8 cellular contexts compared by ENCODE assay signal in genomic region chr1:92749024-92749634, GRCh38. TPM values are rescaled to one million over a fixed set of nuclear protein-coding genes. Genes with fewer than 3 reads are reported as not detected.
DNase-seq lines count a peak whose midpoint lies in the region; ATAC-seq and TF ChIP-seq lines count a peak whose summit lies in the region.

No MANE protein-coding gene starts in this region.

- no peaks in the 10 kb centered on the region for H3K27me3 Mint-ChIP-seq in Calu3 (ENCODE audit: unreplicated experiment)
- H3K27me3 Mint-ChIP-seq in central memory CD8-positive, alpha-beta T cell, result peaks cover 17% of the 10 kb centered on the region
- peaks cover 12% of the 10 kb centered on the region for H3K27me3 Mint-ChIP-seq in T-helper 2 cell treated with Interferon-gamma antibody and Interleukin-4, amounts not matched to agents 5 μg/mL and 100 μg/mL, for 36 hours (ENCODE audit: low read depth)

- CTCF ChIA-PET in Calu3 (lab: Charles Lee), result interaction anchor here (0.6 to 1.6 kb wide), 14 partner anchors 15 to 487 kb away, joined by 3 to 22 read pairs (median 4); partner anchors contain the start of genes EVI5 and RPL5

- H3K4me3 Mint-ChIP-seq in Calu3 (ENCODE audit: low read depth, unreplicated experiment), result no peak overlapping the region
- H3K4me3 Mint-ChIP-seq in central memory CD8-positive, alpha-beta T cell, result no peak overlapping the region
- H3K4me3 Mint-ChIP-seq in T-helper 2 cell treated with Interferon-gamma antibody and Interleukin-4, amounts not matched to agents 5 μg/mL and 100 μg/mL, for 36 hours, result no peak overlapping the region

- no peak overlapping the region for H3K27ac Mint-ChIP-seq in Calu3 (ENCODE audit: unreplicated experiment)
- H3K27ac Mint-ChIP-seq in central memory CD8-positive, alpha-beta T cell (ENCODE audit: low read depth), result no peak overlapping the region
- H3K27ac Mint-ChIP-seq in T-helper 2 cell treated with Interferon-gamma antibody and Interleukin-4, amounts not matched to agents 5 μg/mL and 100 μg/mL, for 36 hours, result no peak overlapping the region

- no peaks in the 10 kb centered on the region for H3K9me3 ChIP-seq in MG63
- H3K9me3 ChIP-seq in SJCRH30 (replicated peaks), result no peaks in the 10 kb centered on the region

- no TSS peak for BruUV-seq in Calu3 (replicated peaks; lab: Mats Ljungman, UMichigan)

- no peak overlapping the region for H3K27ac ChIP-seq in SJCRH30

- H3K27me3 ChIP-seq in MG63 (no peaks in the 10 kb centered on the region), SJCRH30 (no peaks in the 10 kb centered on the region)

- intact Hi-C loops in Calu3 (cut with micrococcal nuclease; ENCODE audit: unreplicated experiment), result loop anchor here (1.0 to 5.0 kb wide), 2 partner anchors 68 to 83 kb away; partner anchors contain the start of gene RPL5

- H3K9me3 Mint-ChIP-seq in Calu3 (ENCODE audit: low read depth, unreplicated experiment), result no peaks in the 10 kb centered on the region
- H3K9me3 Mint-ChIP-seq in central memory CD8-positive, alpha-beta T cell, result no peaks in the 10 kb centered on the region
- no peaks in the 10 kb centered on the region for H3K9me3 Mint-ChIP-seq in T-helper 2 cell treated with Interferon-gamma antibody and Interleukin-4, amounts not matched to agents 5 μg/mL and 100 μg/mL, for 36 hours

- no peaks in the 10 kb centered on the region for H3K36me3 Mint-ChIP-seq in Calu3 (ENCODE audit: insufficient read depth, unreplicated experiment)
- peaks cover 1% of the 10 kb centered on the region for H3K36me3 Mint-ChIP-seq in central memory CD8-positive, alpha-beta T cell (ENCODE audit: insufficient read depth)
- no peaks in the 10 kb centered on the region for H3K36me3 Mint-ChIP-seq in T-helper 2 cell treated with Interferon-gamma antibody and Interleukin-4, amounts not matched to agents 5 μg/mL and 100 μg/mL, for 36 hours (ENCODE audit: low read depth)

- DNase-seq in Calu3, result peak; percentile 50
- peak; percentile 39 for DNase-seq in MG63
- peak; percentile 36 to 73 for DNase-seq in SJCRH30
- DNase-seq in central memory CD8-positive, alpha-beta T cell (ENCODE audit: low spot score in 2 of 2), result no peak
- no peak for DNase-seq in left lobe of liver (ENCODE audit: low spot score)
- peak; percentile 86 for DNase-seq in superior temporal gyrus (ENCODE audit: extremely low spot score)
- no peak for DNase-seq in T-helper 2 cell treated with Interferon-gamma antibody and Interleukin-4, amounts not matched to agents 5 μg/mL and 100 μg/mL, for 36 hours (ENCODE audit: low spot score)

- peaks cover 25% of the 10 kb centered on the region for H3K4me1 Mint-ChIP-seq in Calu3 (ENCODE audit: low read depth, unreplicated experiment)
- H3K4me1 Mint-ChIP-seq in central memory CD8-positive, alpha-beta T cell, result no peaks in the 10 kb centered on the region
- H3K4me1 Mint-ChIP-seq in T-helper 2 cell treated with Interferon-gamma antibody and Interleukin-4, amounts not matched to agents 5 μg/mL and 100 μg/mL, for 36 hours (ENCODE audit: low read depth), result peaks cover 3% of the 10 kb centered on the region

- peak; percentile 62 for TF ChIP-seq CTCF in Calu3 (IDR thresholded peaks at IDR 0.05; ENCODE audit: unreplicated experiment)

- no peaks in the 10 kb centered on the region; the same call in 1 of the 2 replicates for H3K4me1 ChIP-seq in SJCRH30

- H3K36me3 ChIP-seq in MG63 (no peaks in the 10 kb centered on the region), SJCRH30 (no peaks in the 10 kb centered on the region)

- H3K4me3 ChIP-seq in MG63, result no peak overlapping the region
- no peak overlapping the region for H3K4me3 ChIP-seq in SJCRH30

- peak; percentile 63 for ATAC-seq in GM19395 (IDR thresholded peaks at IDR 0.05; ENCODE audit: unreplicated experiment)
- ATAC-seq in central memory CD8-positive, alpha-beta T cell (replicated peaks; ENCODE audit: extremely low read depth, poor library complexity, severe bottlenecking), result peak; percentile 73
- peak; percentile 93 for ATAC-seq in left lobe of liver

RNA-seq across cellular contexts. Expression of gene EVI5, which starts 35.8 kb away (rescaled TPM):
- total RNA-seq in Calu3 (2022) (29.5 and 33.9 TPM in 2 replicates), left lobe of liver (29.2 TPM)
- total RNA-seq in MG63 (2014; rRNA removed; shearing (Covaris generic); ENCODE audit: low replicate concordance), result 12.8 and 17.2 TPM in 2 replicates
- total RNA-seq in SJCRH30 (2014; rRNA removed; shearing (Covaris generic)), result 22.4 and 31.6 TPM in 2 replicates

Comparison
In these comparisons a context has a peak if more than half of its experiments do, and no peak if none do; other contexts are left out.
1. DNase-seq: peak in Calu3 (single experiment), MG63 (single experiment), SJCRH30 (2 of 2) and superior temporal gyrus (single experiment); none in central memory CD8-positive, alpha-beta T cell (0 of 2), left lobe of liver (single experiment) and T-helper 2 cell treated with Interferon-gamma antibody and Interleukin-4, amounts not matched to agents 5 μg/mL and 100 μg/mL, for 36 hours (single experiment).
2. Peak in every context shown above with its lines, with median percentiles within 50 percentile points of each other: ATAC-seq.